Comparison of ENCODE assay signal across 8 cellular contexts in genomic region chr3:184316792-184317191, GRCh38. TPM values are rescaled to one million over a fixed set of nuclear protein-coding genes. Genes with fewer than 3 reads are reported as not detected.
DNase-seq lines count a peak whose midpoint lies in the region; ATAC-seq and TF ChIP-seq lines count a peak whose summit lies in the region.

No MANE protein-coding gene starts in this region.

- no peaks in the 10 kb centered on the region for H3K27me3 Mint-ChIP-seq in activated naive CD4-positive, alpha-beta T cell treated with anti-CD3 and anti-CD28 coated beads, Interleukin-2, amount 10 ng/mL, durations not matched to agents 7 days and 5 days
- H3K27me3 Mint-ChIP-seq in activated naive CD8-positive, alpha-beta T cell treated with anti-CD3 and anti-CD28 coated beads, Interleukin-2, amount 50 U/mL, for 24 hours: no peaks in the 10 kb centered on the region

- peak overlapping the region; percentile 94 for H3K27ac Mint-ChIP-seq in activated naive CD4-positive, alpha-beta T cell treated with anti-CD3 and anti-CD28 coated beads, Interleukin-2, amount 10 ng/mL, durations not matched to agents 7 days and 5 days
- H3K27ac Mint-ChIP-seq in activated naive CD8-positive, alpha-beta T cell treated with anti-CD3 and anti-CD28 coated beads, Interleukin-2, amount 50 U/mL, for 24 hours: peak overlapping the region; percentile 89

- peaks cover 12% of the 10 kb centered on the region for H3K36me3 ChIP-seq in kidney epithelial cell (ENCODE audit: control insufficient read depth, insufficient read depth, low read length)
- H3K36me3 ChIP-seq in tibial artery: peaks cover 15 to 38% (median 23%) of the 10 kb centered on the region in 3 donors

- TF ChIP-seq CTCF in kidney epithelial cell (IDR thresholded peaks at IDR 0.05; ENCODE audit: insufficient read depth, low read length, poor library complexity, severe bottlenecking) (no peak), tibial artery (IDR thresholded peaks at IDR 0.05) (no peak)

- H3K4me1 ChIP-seq in tibial artery: peaks cover 9 to 68% (median 53%) of the 10 kb centered on the region in 4 donors

- H3K9me3 Mint-ChIP-seq in activated naive CD4-positive, alpha-beta T cell treated with anti-CD3 and anti-CD28 coated beads, Interleukin-2, amount 10 ng/mL, durations not matched to agents 7 days and 5 days: no peaks in the 10 kb centered on the region
- no peaks in the 10 kb centered on the region for H3K9me3 Mint-ChIP-seq in activated naive CD8-positive, alpha-beta T cell treated with anti-CD3 and anti-CD28 coated beads, Interleukin-2, amount 50 U/mL, for 24 hours

- ATAC-seq in activated naive CD8-positive, alpha-beta T cell treated with anti-CD3 and anti-CD28 coated beads, Interleukin-2, amount 50 U/mL, for 24 hours: no peak
- no peak for ATAC-seq in HG02642 (IDR thresholded peaks at IDR 0.05; ENCODE audit: poor library complexity, unreplicated experiment)

- H3K4me3 Mint-ChIP-seq in activated naive CD4-positive, alpha-beta T cell treated with anti-CD3 and anti-CD28 coated beads, Interleukin-2, amount 10 ng/mL, durations not matched to agents 7 days and 5 days: peak overlapping the region; percentile 85
- peak overlapping the region; percentile 84 for H3K4me3 Mint-ChIP-seq in activated naive CD8-positive, alpha-beta T cell treated with anti-CD3 and anti-CD28 coated beads, Interleukin-2, amount 50 U/mL, for 24 hours

- peaks cover 45% of the 10 kb centered on the region for H3K4me1 Mint-ChIP-seq in activated naive CD4-positive, alpha-beta T cell treated with anti-CD3 and anti-CD28 coated beads, Interleukin-2, amount 10 ng/mL, durations not matched to agents 7 days and 5 days
- peaks cover 47% of the 10 kb centered on the region for H3K4me1 Mint-ChIP-seq in activated naive CD8-positive, alpha-beta T cell treated with anti-CD3 and anti-CD28 coated beads, Interleukin-2, amount 50 U/mL, for 24 hours

- CTCF ChIA-PET in activated naive CD4-positive, alpha-beta T cell treated with anti-CD3 and anti-CD28 coated beads, Interleukin-2, amount 10 ng/mL, durations not matched to agents 7 days and 5 days (lab: Charles Lee): no interaction called here

- H3K4me3 ChIP-seq in kidney epithelial cell (ENCODE audit: low read depth, low read length): peak overlapping the region; percentile 6
- peak overlapping the region; percentile 76 to 77 for H3K4me3 ChIP-seq in tibial artery

- H3K9me3 ChIP-seq in tibial artery: no peaks in the 10 kb centered on the region

- DNase-seq in activated naive CD4-positive, alpha-beta T cell treated with anti-CD3 and anti-CD28 coated beads, Interleukin-2, amount 10 ng/mL, durations not matched to agents 7 days and 5 days: no peak
- no peak for DNase-seq in activated naive CD4-positive, alpha-beta T cell (lab: John Stamatoyannopoulos, UW)
- no peak for DNase-seq in activated naive CD8-positive, alpha-beta T cell treated with anti-CD3 and anti-CD28 coated beads, Interleukin-2, amount 50 U/mL, for 24 hours
- DNase-seq in kidney epithelial cell (ENCODE audit: low read depth): no peak
- no peak for DNase-seq in tibial artery
- no peak for DNase-seq in stimulated activated CD4-positive, alpha-beta T cell treated with anti-CD3 and anti-CD28 coated beads, Interleukin-1b, Interleukin-23, amount 100 ng/mL, for 48 hours
- no peak for DNase-seq in SW 1271 (lab: John Stamatoyannopoulos, UW)

- intact Hi-C loops in tibial artery (cut with DNase I; ENCODE audit: low total_unique reads): no loop called here

- H3K36me3 Mint-ChIP-seq in activated naive CD4-positive, alpha-beta T cell treated with anti-CD3 and anti-CD28 coated beads, Interleukin-2, amount 10 ng/mL, durations not matched to agents 7 days and 5 days: peaks cover 44% of the 10 kb centered on the region
- H3K36me3 Mint-ChIP-seq in activated naive CD8-positive, alpha-beta T cell treated with anti-CD3 and anti-CD28 coated beads, Interleukin-2, amount 50 U/mL, for 24 hours (ENCODE audit: low read depth): peaks cover 47% of the 10 kb centered on the region

- H3K27me3 ChIP-seq in kidney epithelial cell (ENCODE audit: control insufficient read depth, insufficient read depth, low read length): no peaks in the 10 kb centered on the region
- H3K27me3 ChIP-seq in tibial artery: no peaks in the 10 kb centered on the region

- H3K27ac ChIP-seq in tibial artery: peak overlapping the region; percentile 94 to 97

RNA-seq across cellular contexts. Expression of gene EIF4G1, which starts 2.4 kb away (rescaled TPM):
- 381 and 386 TPM in 2 replicates for total RNA-seq in kidney epithelial cell

RNA-seq across cellular contexts. Expression of gene PSMD2, which starts 17.8 kb away (rescaled TPM):
- total RNA-seq in kidney epithelial cell: 903 and 972 TPM in 2 replicates

RNA-seq across cellular contexts. Expression of gene FAM131A, which starts 20.6 kb away (rescaled TPM):
- total RNA-seq in kidney epithelial cell: 14.0 and 14.7 TPM in 2 replicates

RNA-seq across cellular contexts. Expression of gene ECE2, which starts 41.0 kb away (rescaled TPM):
- not detected in 2 replicates for total RNA-seq in kidney epithelial cell

RNA-seq across cellular contexts. Expression of gene CLCN2, which starts 44.6 kb away (rescaled TPM):
- total RNA-seq in kidney epithelial cell: 2.6 and 4.0 TPM in 2 replicates
